Comparison of ENCODE assay signal across 19 cellular contexts in the genomic region with DNA sequence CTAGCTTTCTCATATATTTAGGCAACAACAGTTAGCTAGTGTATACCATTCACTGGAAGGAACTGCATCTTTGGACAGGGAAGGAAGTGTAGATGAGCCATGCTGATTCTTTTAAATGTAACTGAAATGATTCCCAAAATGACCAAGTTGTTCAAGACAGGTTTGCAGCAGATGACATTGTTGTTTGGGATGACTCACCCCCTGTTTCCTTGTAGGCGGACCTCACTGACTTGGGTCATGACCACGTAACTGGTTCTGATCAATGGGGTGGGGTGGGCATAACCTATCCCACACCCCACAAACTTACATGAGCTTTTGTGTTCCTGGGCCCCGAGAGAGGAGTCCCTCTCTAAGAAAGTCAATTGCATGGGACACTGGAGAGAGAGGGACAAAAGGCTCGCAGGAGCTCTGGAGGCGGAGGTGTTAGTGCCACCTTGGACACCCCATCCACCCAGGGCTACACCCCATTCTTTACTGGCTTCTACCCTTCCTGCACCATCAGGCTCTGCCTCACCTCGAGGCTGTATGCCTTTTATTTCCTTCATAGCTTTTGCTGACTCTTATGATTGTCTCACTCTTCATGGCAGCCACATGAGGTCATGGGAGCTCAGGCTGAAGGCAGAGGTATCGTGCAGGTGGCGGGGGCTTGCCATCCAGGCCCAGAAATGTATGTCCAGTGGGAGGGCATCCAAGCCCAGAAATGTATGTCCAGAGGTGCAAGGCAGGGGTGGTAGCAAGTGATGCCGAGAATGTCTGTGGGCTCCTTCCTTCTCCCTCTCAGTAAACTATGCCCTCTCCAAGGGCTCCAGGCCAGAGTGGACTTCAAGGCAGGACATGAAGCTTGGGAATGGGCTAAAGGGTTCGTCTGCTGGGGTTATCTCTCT.
DNase-seq lines count a peak whose midpoint lies in the region; ATAC-seq, FAIRE-seq and TF ChIP-seq lines count a peak whose summit lies in the region.
"Had no signal": no experiment of that assay in that cellular context is flagged by ENCODE, and none has a peak within 500 bp of the region (broad histone marks: within the 10 kb centered on the region; RNA-seq: fewer than 3 reads in every experiment).

No MANE protein-coding gene starts in this region.

- TF ChIP-seq CTCF in AG10803 (conservative IDR thresholded peaks at IDR 0.05; ENCODE audit: low read length): no peak
- TF ChIP-seq CTCF in HFFc6 (IDR thresholded peaks at IDR 0.05): no peak
- TF ChIP-seq CTCF in epithelial cell of esophagus (IDR thresholded peaks at IDR 0.05; ENCODE audit: insufficient read depth, low read depth, low read length, missing control alignments): no peak
- no peak for TF ChIP-seq CTCF in nephron (IDR thresholded peaks at IDR 0.05; ENCODE audit: unreplicated experiment in 3 of 3)

- ATAC-seq in HG03342 (IDR thresholded peaks at IDR 0.05; ENCODE audit: unreplicated experiment): no peak

- H3K36me3 Mint-ChIP-seq in HFFc6 (ENCODE audit: low read depth): peaks cover 4% of the 10 kb centered on the region; the same call in 1 of the 2 replicates
- H3K36me3 Mint-ChIP-seq in nephron (ENCODE audit: low read depth): peaks cover 10% of the 10 kb centered on the region
- H3K36me3 Mint-ChIP-seq: activated naive CD4-positive, alpha-beta T cell treated with anti-CD3 and anti-CD28 coated beads, Interleukin-2, amount 10 ng/mL, durations not matched to agents 7 days and 5 days had no signal

- H3K4me1 Mint-ChIP-seq in HFFc6 (ENCODE audit: low read depth) (peaks cover 53% of the 10 kb centered on the region), nephron (peaks cover 24% of the 10 kb centered on the region)
- H3K4me1 Mint-ChIP-seq: activated naive CD4-positive, alpha-beta T cell treated with anti-CD3 and anti-CD28 coated beads, Interleukin-2, amount 10 ng/mL, durations not matched to agents 7 days and 5 days had no signal

- H3K27me3 Mint-ChIP-seq in HFFc6 (ENCODE audit: insufficient read depth) (peaks cover 4% of the 10 kb centered on the region), nephron (ENCODE audit: low read depth) (peaks cover 9% of the 10 kb centered on the region)

- FAIRE-seq in GM19239 (lab: Jason Lieb, UNC): no peak
- FAIRE-seq: colon had no signal

- 0 out of 2 replicates have a peak, but pooled peaks cover 4% of the 10 kb centered on the region for H3K9me3 Mint-ChIP-seq in HFFc6
- peaks cover 25% of the 10 kb centered on the region for H3K9me3 Mint-ChIP-seq in nephron
- H3K9me3 Mint-ChIP-seq: activated naive CD4-positive, alpha-beta T cell treated with anti-CD3 and anti-CD28 coated beads, Interleukin-2, amount 10 ng/mL, durations not matched to agents 7 days and 5 days; T-helper 1 cell treated with Interleukin-12 subunit alpha and Interleukin-12 subunit beta and Interleukin-4 antibody, amounts not matched to agents 30 μg/mL and 1 μg/mL, for 36 hours had no signal

- H3K36me3 ChIP-seq in H7 (replicated peaks; ENCODE audit: control insufficient read depth, insufficient read depth, low read length): no peaks in the 10 kb centered on the region
- H3K36me3 ChIP-seq: left lung, upper lobe of left lung had no signal

- H3K4me3 ChIP-seq in AG10803 (ENCODE audit: low read length) (no peak overlapping the region), epithelial cell of esophagus (ENCODE audit: low read length) (no peak overlapping the region), H7 (ENCODE audit: insufficient read depth, low read depth, low read length) (no peak overlapping the region)
- H3K4me3 ChIP-seq: left lung, upper lobe of left lung had no signal

- H3K27ac Mint-ChIP-seq in HFFc6 (peak overlapping the region; percentile 59), nephron (peak overlapping the region; percentile 82 to 89 (median 85))
- H3K27ac Mint-ChIP-seq: activated naive CD4-positive, alpha-beta T cell treated with anti-CD3 and anti-CD28 coated beads, Interleukin-2, amount 10 ng/mL, durations not matched to agents 7 days and 5 days; T-helper 1 cell treated with Interleukin-12 subunit alpha and Interleukin-12 subunit beta and Interleukin-4 antibody, amounts not matched to agents 30 μg/mL and 1 μg/mL, for 36 hours had no signal

- H3K4me3 Mint-ChIP-seq in HFFc6 (no peak overlapping the region), nephron (no peak overlapping the region)
- H3K4me3 Mint-ChIP-seq: activated naive CD4-positive, alpha-beta T cell treated with anti-CD3 and anti-CD28 coated beads, Interleukin-2, amount 10 ng/mL, durations not matched to agents 7 days and 5 days; T-helper 1 cell treated with Interleukin-12 subunit alpha and Interleukin-12 subunit beta and Interleukin-4 antibody, amounts not matched to agents 30 μg/mL and 1 μg/mL, for 36 hours had no signal

- H3K27me3 ChIP-seq in H7 (ENCODE audit: control insufficient read depth, insufficient read depth, low read length): no peaks in the 10 kb centered on the region
- H3K27me3 ChIP-seq: upper lobe of left lung had no signal

- DNase-seq in AG10803 (ENCODE audit: low read depth) (peak; percentile 72), HFFc6 (no peak), epithelial cell of esophagus (ENCODE audit: low read depth) (peak; percentile 65), H7 (no peak), GM19239 (ENCODE audit: insufficient read length, low spot score) (no peak), nucleus accumbens (lab: John Stamatoyannopoulos, UW) (no peak)
- DNase-seq: activated CD4-positive, alpha-beta T cell treated with anti-CD3 and anti-CD28 coated beads, Interleukin-2, amount 50 U/mL, for 48 hours; activated naive CD4-positive, alpha-beta T cell treated with anti-CD3 and anti-CD28 coated beads, Interleukin-2, amount 10 ng/mL, durations not matched to agents 7 days and 5 days; activated T-cell treated with anti-CD3 and anti-CD28 coated beads, Interleukin-2, amount 50 U/mL, for 1 hour; glutamatergic neuron; left lung; NCI-H524; SIG-M5; stimulated activated CD4-positive, alpha-beta T cell treated with anti-CD3 and anti-CD28 coated beads, Interleukin-2, amount 100 ng/mL, for 48 hours; upper lobe of left lung had no signal

Comparison
In these comparisons a context has a peak if more than half of its experiments do, and no peak if none do; other contexts are left out.
1. DNase-seq: peak in AG10803 (single experiment) and epithelial cell of esophagus (single experiment); none in HFFc6 (single experiment), H7 (single experiment), GM19239 (single experiment) and nucleus accumbens (0 of 56).